Comparison of ENCODE assay signal across 35 cellular contexts in the genomic region with DNA sequence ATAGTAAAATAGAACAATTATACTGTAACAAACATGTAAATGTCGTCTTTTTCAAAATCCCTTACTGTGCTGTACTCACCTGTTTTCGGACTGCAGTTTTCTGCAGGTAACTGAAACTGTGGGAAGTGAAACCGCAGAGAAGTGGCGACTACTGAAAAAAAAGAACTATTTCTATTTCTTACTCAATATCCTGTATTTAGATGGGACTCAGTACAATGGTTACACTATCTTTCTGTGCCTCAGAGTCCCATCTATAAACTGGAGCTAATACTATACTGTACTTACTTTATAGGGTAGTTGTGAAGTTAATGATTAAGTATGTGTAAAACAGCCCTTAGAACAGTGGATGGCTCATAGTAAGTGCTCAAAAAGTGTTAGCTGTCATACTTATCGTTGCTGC. TPM values are rescaled to one million over a fixed set of nuclear protein-coding genes. Genes with fewer than 3 reads are reported as not detected.
A peak's percentile ranks its signal among the peaks of the same experiment; 100 is the strongest.
DNase-seq lines count a peak whose midpoint lies in the region; ATAC-seq, FAIRE-seq and TF ChIP-seq lines count a peak whose summit lies in the region.
"Had no signal": no experiment of that assay in that cellular context is flagged by ENCODE, and none has a peak within 500 bp of the region (broad histone marks: within the 10 kb centered on the region; RNA-seq: fewer than 3 reads in every experiment).

No MANE protein-coding gene starts in this region.

- no peak for FAIRE-seq in GM12891 (lab: Jason Lieb, UNC)
- FAIRE-seq: bronchial epithelial cell, frontal cortex, H1, TTC549 had no signal

- peak overlapping the region; percentile 31 for H3K4me2 ChIP-seq in SU-DHL-6 (ENCODE audit: low read depth, low read length, poor library complexity, severe bottlenecking)
- H3K4me2 ChIP-seq: hepatocyte had no signal

- WGBS in ovary, 3 donors: 83 to 94% (median 92%) methylated on average over 5 of the region's 5 CpGs

- in situ Hi-C loops in G401 (cut with HindIII; ENCODE audit: low sequenced_read_pairs): no loop called here

- no peak overlapping the region for H3K4me3 ChIP-seq in GM06990 (replicated peaks; ENCODE audit: low read depth, low read length)
- H3K4me3 ChIP-seq in SU-DHL-6 (ENCODE audit: insufficient read depth, low read length, poor library complexity, severe bottlenecking): no peak overlapping the region
- H3K4me3 ChIP-seq in ovary: no peak overlapping the region
- H3K4me3 ChIP-seq: colonic mucosa, esophagus muscularis mucosa, hepatocyte, left ventricle myocardium inferior, sigmoid colon had no signal

- H3K36me3 ChIP-seq in GM06990 (ENCODE audit: control insufficient read depth, insufficient read depth, low read length): no peaks in the 10 kb centered on the region
- peaks cover 32% of the 10 kb centered on the region; the same call in 1 of the 2 replicates for H3K36me3 ChIP-seq in SU-DHL-6 (ENCODE audit: low read length)
- H3K36me3 ChIP-seq in ovary: no peaks in the 10 kb centered on the region
- H3K36me3 ChIP-seq: colonic mucosa, esophagus muscularis mucosa, left ventricle myocardium inferior, sigmoid colon had no signal

- ATAC-seq in GM19351 (IDR thresholded peaks at IDR 0.05; ENCODE audit: unreplicated experiment) (peak; percentile 44), HG03575 (IDR thresholded peaks at IDR 0.05; ENCODE audit: extremely low read depth, insufficient number of reproducible peaks, low FRiP score, unreplicated experiment) (peak; percentile 88)
- ATAC-seq: activated T-cell treated with anti-CD3 and anti-CD28 coated beads, Interleukin-2, amount 50 U/mL, for 4 hours; effector memory CD8-positive, alpha-beta T cell; natural killer cell treated with Interleukin-12 subunit alpha and Interleukin-12 subunit beta and Interleukin-15 and Interleukin-18, amount 100 ng/mL, for 72 hours; T-cell had no signal

- no peaks in the 10 kb centered on the region for H3K79me2 ChIP-seq in SU-DHL-6 (ENCODE audit: insufficient read depth, low read length)
- H3K79me2 ChIP-seq: hepatocyte, parathyroid adenoma had no signal

- H3K27me3 ChIP-seq in GM06990 (replicated peaks; ENCODE audit: control insufficient read depth, insufficient read depth, low read length) (no peaks in the 10 kb centered on the region), SU-DHL-6 (ENCODE audit: low read length) (no peaks in the 10 kb centered on the region), ovary (no peaks in the 10 kb centered on the region)
- H3K27me3 ChIP-seq: colonic mucosa, esophagus muscularis mucosa, hepatocyte, sigmoid colon had no signal

- H3F3A ChIP-seq in SU-DHL-6 (ENCODE audit: insufficient read depth): peaks cover 6% of the 10 kb centered on the region

- no peak overlapping the region for H2AFZ ChIP-seq in SU-DHL-6 (ENCODE audit: low read depth, low read length, severe bottlenecking)
- H2AFZ ChIP-seq: hepatocyte, parathyroid adenoma had no signal

- TF ChIP-seq POLR2A in GM12891 (IDR thresholded peaks at IDR 0.05; ENCODE audit: low read depth, low read length) (no peak), ovary (IDR thresholded peaks at IDR 0.05) (no peak)

- DNase-seq in GM06990 (ENCODE audit: extremely low read depth, insufficient read length) (peak; percentile 41), GM12891 (ENCODE audit: insufficient read length, low spot score) (no peak), G401 (ENCODE audit: low spot score) (no peak), ovary (no peak)
- DNase-seq in stimulated activated CD4-positive, alpha-beta T cell treated with anti-CD3 and anti-CD28 coated beads, Interleukin-4, amount 100 ng/mL, for 1 hour: no peak
- DNase-seq: activated naive CD4-positive, alpha-beta T cell treated with anti-CD3 and anti-CD28 coated beads, Interleukin-2, amount 10 ng/mL, durations not matched to agents 7 days and 5 days; activated T-cell treated with anti-CD3 and anti-CD28 coated beads, Interleukin-2, amount 50 U/mL, for 4 hours; amygdala; colonic mucosa; COR-L47; DMS79; effector memory CD8-positive, alpha-beta T cell; immature natural killer cell; left ventricle myocardium inferior; midbrain; NCI-H1105 treated with DMSO at 0.1 percent for 48 hours; NCI-H2081 treated with DMSO at 0.1 percent for 48 hours; sigmoid colon; substantia nigra; T-cell had no signal

- no peaks in the 10 kb centered on the region for H3K4me1 ChIP-seq in ovary (ENCODE audit: insufficient read depth)
- H3K4me1 ChIP-seq: colonic mucosa, esophagus muscularis mucosa, left ventricle myocardium inferior, parathyroid adenoma, sigmoid colon had no signal

- no peak for TF ChIP-seq EP300 in ovary (IDR thresholded peaks at IDR 0.05)

- H3K27ac ChIP-seq in SU-DHL-6 (ENCODE audit: low read depth, low read length) (peak overlapping the region; percentile 46), ovary (no peak overlapping the region)
- H3K27ac ChIP-seq: colonic mucosa, esophagus muscularis mucosa, hepatocyte, left ventricle myocardium inferior, parathyroid adenoma, sigmoid colon had no signal

- no peaks in the 10 kb centered on the region for H3K9me2 ChIP-seq in SU-DHL-6 (replicated peaks; ENCODE audit: insufficient read depth, low read length)

- intact Hi-C loops in ovary (cut with DNase I): no loop called here

- no peaks in the 10 kb centered on the region for H4K20me1 ChIP-seq in SU-DHL-6 (ENCODE audit: low read depth, low read length)

- TF ChIP-seq CTCF in GM06990 (IDR thresholded peaks at IDR 0.05; ENCODE audit: insufficient read depth, low read length, poor library complexity, severe bottlenecking): no peak
- TF ChIP-seq CTCF in SU-DHL-6 (IDR thresholded peaks at IDR 0.05; ENCODE audit: insufficient read depth, low read length, poor library complexity, severe bottlenecking): no peak
- TF ChIP-seq CTCF in ovary (IDR thresholded peaks at IDR 0.05): no peak

- no peaks in the 10 kb centered on the region for H3K9me3 ChIP-seq in SU-DHL-6 (ENCODE audit: insufficient read depth, low read length)
- no peaks in the 10 kb centered on the region for H3K9me3 ChIP-seq in ovary
- H3K9me3 ChIP-seq: colonic mucosa, esophagus muscularis mucosa, left ventricle myocardium inferior, sigmoid colon had no signal

- no peak overlapping the region for H3K9ac ChIP-seq in SU-DHL-6 (ENCODE audit: low read length)
- H3K9ac ChIP-seq: parathyroid adenoma had no signal

TF ChIP-seq in GM12891, 5 proteins besides CTCF, POLR2A, EP300 and RAD21:
- TF ChIP-seq SPI1 (IDR thresholded peaks at IDR 0.05; ENCODE audit: low read depth, low read length) (no peak), TAF1 (IDR thresholded peaks at IDR 0.05; ENCODE audit: low read depth, low read length) (no peak), POLR2AphosphoS5 (IDR thresholded peaks at IDR 0.05; ENCODE audit: low read depth, low read length) (no peak), PAX5 (IDR thresholded peaks at IDR 0.05; ENCODE audit: insufficient read depth, low read length, severe bottlenecking) (no peak), POU2F2 (IDR thresholded peaks at IDR 0.05; ENCODE audit: low read depth, low read length) (no peak)
TF ChIP-seq in GM12891: peak in this region for 0.

RNA-seq across cellular contexts. Expression of a gene that starts 14.3 kb away (rescaled TPM):
- polyA plus RNA-seq in GM12891 (2012; ENCODE audit: low read depth, missing spikeins): 0.10 TPM
- not detected in 2 replicates for total RNA-seq in G401 (2014; rRNA removed; shearing (Covaris generic))
- total RNA-seq in ovary: 1 to 10 TPM in 3 of 7 donors, under 1 TPM in 4; 0.22 to 1.7 (median 0.69) TPM
- polyA plus RNA-seq in ovary: 1 to 10 TPM in 1 of 2 donors, under 1 TPM in 1; 0.19 to 1.3 TPM
- total RNA-seq: A673; activated CD8-positive, alpha-beta memory T cell treated with anti-CD3 and anti-CD28 coated beads for 36 hours; activated T-cell treated with anti-CD3 and anti-CD28 coated beads, Interleukin-2, amount 50 U/mL, for 4 hours; bronchial epithelial cell; H1; natural killer cell treated with Interleukin-12 subunit alpha and Interleukin-12 subunit beta and Interleukin-15 and Interleukin-18, amount 100 ng/mL, for 72 hours; NCI-H460 had no signal
- polyA plus RNA-seq: BJ, H1, hepatocyte had no signal
